In the genomic region with DNA sequence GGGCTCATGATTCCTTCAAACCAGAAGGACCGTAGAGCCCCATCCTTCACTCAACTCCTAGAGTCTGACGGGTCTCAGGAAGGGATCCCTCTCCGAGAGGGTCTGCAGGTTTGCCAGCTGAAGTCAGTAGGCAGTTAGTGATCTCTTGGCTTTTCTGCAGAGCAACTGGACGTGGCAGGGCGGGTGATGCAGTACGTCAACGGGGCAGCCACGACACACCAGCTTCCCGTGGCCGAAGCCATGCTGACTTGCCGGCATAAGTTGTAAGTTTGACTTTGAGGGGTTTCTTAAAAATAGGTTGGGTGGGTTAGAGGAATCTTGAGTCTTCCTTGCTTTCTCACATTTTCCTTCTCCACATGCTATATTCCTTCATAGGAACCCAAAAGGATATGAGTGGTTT, we compare ENCODE assay signal across 25 cellular contexts. TPM values are rescaled to one million over a fixed set of nuclear protein-coding genes. Genes with fewer than 3 reads are reported as not detected.
DNase-seq lines count a peak whose midpoint lies in the region; FAIRE-seq and TF ChIP-seq lines count a peak whose summit lies in the region.
"Had no signal": no experiment of that assay in that cellular context is flagged by ENCODE, and none has a peak within 500 bp of the region (broad histone marks: within the 10 kb centered on the region; RNA-seq: fewer than 3 reads in every experiment).

No MANE protein-coding gene starts in this region.

- no peaks in the 10 kb centered on the region for H3K27me3 Mint-ChIP-seq in T-helper 2 cell treated with Interferon-gamma antibody and Interleukin-4, amounts not matched to agents 5 μg/mL and 100 μg/mL, for 36 hours (ENCODE audit: low read depth)
- H3K27me3 Mint-ChIP-seq in activated naive CD4-positive, alpha-beta T cell treated with anti-CD3 and anti-CD28 coated beads, Interleukin-2, amount 50 U/mL, for 24 hours = no peaks in the 10 kb centered on the region
- H3K27me3 Mint-ChIP-seq: B cell had no signal

- H3K4me1 Mint-ChIP-seq in T-helper 2 cell treated with Interferon-gamma antibody and Interleukin-4, amounts not matched to agents 5 μg/mL and 100 μg/mL, for 36 hours (ENCODE audit: low read depth) = no peaks in the 10 kb centered on the region
- H3K4me1 Mint-ChIP-seq in activated naive CD4-positive, alpha-beta T cell treated with anti-CD3 and anti-CD28 coated beads, Interleukin-2, amount 50 U/mL, for 24 hours = no peaks in the 10 kb centered on the region
- H3K4me1 Mint-ChIP-seq: B cell had no signal

- H3K27me3 ChIP-seq in osteoblast (ENCODE audit: insufficient read depth, low read length) = no peaks in the 10 kb centered on the region

- no peaks in the 10 kb centered on the region for H3K9me3 Mint-ChIP-seq in T-helper 2 cell treated with Interferon-gamma antibody and Interleukin-4, amounts not matched to agents 5 μg/mL and 100 μg/mL, for 36 hours
- no peaks in the 10 kb centered on the region for H3K9me3 Mint-ChIP-seq in activated naive CD4-positive, alpha-beta T cell treated with anti-CD3 and anti-CD28 coated beads, Interleukin-2, amount 50 U/mL, for 24 hours

- no peaks in the 10 kb centered on the region for H3K9me3 ChIP-seq in osteoblast (ENCODE audit: low read depth, low read length)

- no peaks in the 10 kb centered on the region for H3K4me1 ChIP-seq in osteoblast (ENCODE audit: insufficient read depth, low read length)

- no peaks in the 10 kb centered on the region for H4K20me1 ChIP-seq in osteoblast (ENCODE audit: insufficient read depth, low read length)

- H3K4me2 ChIP-seq in osteoblast (ENCODE audit: insufficient read depth, low read length) = no peak overlapping the region

- H3K36me3 ChIP-seq in osteoblast (ENCODE audit: insufficient read depth, low read length) = peaks cover 66% of the 10 kb centered on the region

- no peak for TF ChIP-seq CTCF in osteoblast (IDR thresholded peaks at IDR 0.05; ENCODE audit: extremely low read depth, low read depth, low read length)

- FAIRE-seq in HTR-8/SVneo (lab: Jason Lieb, UNC) = peak; percentile 33
- FAIRE-seq: GM18507, H54, HepG2 had no signal

- peak overlapping the region; percentile 43 for H3K27ac Mint-ChIP-seq in T-helper 2 cell treated with Interferon-gamma antibody and Interleukin-4, amounts not matched to agents 5 μg/mL and 100 μg/mL, for 36 hours
- H3K27ac Mint-ChIP-seq in activated naive CD4-positive, alpha-beta T cell treated with anti-CD3 and anti-CD28 coated beads, Interleukin-2, amount 50 U/mL, for 24 hours = peak overlapping the region; percentile 63
- H3K27ac Mint-ChIP-seq: B cell had no signal

- in situ Hi-C loops in G401 (cut with HindIII; ENCODE audit: low sequenced_read_pairs) = no loop called here

- no peak overlapping the region for H2AFZ ChIP-seq in osteoblast (ENCODE audit: low read length)

- no peak overlapping the region for H3K4me3 Mint-ChIP-seq in T-helper 2 cell treated with Interferon-gamma antibody and Interleukin-4, amounts not matched to agents 5 μg/mL and 100 μg/mL, for 36 hours
- no peak overlapping the region for H3K4me3 Mint-ChIP-seq in activated naive CD4-positive, alpha-beta T cell treated with anti-CD3 and anti-CD28 coated beads, Interleukin-2, amount 50 U/mL, for 24 hours
- H3K4me3 Mint-ChIP-seq: B cell had no signal

- no peaks in the 10 kb centered on the region for H3K79me2 ChIP-seq in osteoblast (ENCODE audit: insufficient read depth, low read length)

- no peak overlapping the region for H3K4me3 ChIP-seq in osteoblast (ENCODE audit: insufficient read depth, low read length)

- no peak for DNase-seq in T-helper 2 cell treated with Interferon-gamma antibody and Interleukin-4, amounts not matched to agents 5 μg/mL and 100 μg/mL, for 36 hours (ENCODE audit: low spot score)
- no peak for DNase-seq in T-helper 2 cell
- no peak for DNase-seq in activated naive CD4-positive, alpha-beta T cell treated with Interleukin-2 at 50 U/mL for 16 hours
- DNase-seq in HTR-8/SVneo (ENCODE audit: insufficient read length, low spot score) = no peak
- peak; percentile 58 for DNase-seq in osteoblast (ENCODE audit: insufficient read length, low spot score, missing footprints)
- DNase-seq in G401 (ENCODE audit: low spot score) = no peak
- no peak for DNase-seq in central memory CD4-positive, alpha-beta T cell
- DNase-seq: DMS153, Karpas-422, NCI-H1092, NCI-H1417 treated with DMSO at 0.1 percent for 48 hours, NCI-H187, NCI-H2081 treated with DMSO at 0.1 percent for 48 hours, NCI-H2171, NCI-H226, NCI-H510A, NCI-H69, RPMI8226, SHP77 had no signal

- H3K36me3 Mint-ChIP-seq in T-helper 2 cell treated with Interferon-gamma antibody and Interleukin-4, amounts not matched to agents 5 μg/mL and 100 μg/mL, for 36 hours (ENCODE audit: low read depth) = peaks cover 30% of the 10 kb centered on the region
- peaks cover 14% of the 10 kb centered on the region for H3K36me3 Mint-ChIP-seq in activated naive CD4-positive, alpha-beta T cell treated with anti-CD3 and anti-CD28 coated beads, Interleukin-2, amount 50 U/mL, for 24 hours

- H3K27ac ChIP-seq in osteoblast (ENCODE audit: low read depth, low read length) = no peak overlapping the region
- H3K27ac ChIP-seq: 22Rv1 had no signal

RNA-seq across cellular contexts. Expression of a gene that starts 22.4 kb away (rescaled TPM):
- 21.7 and 33.9 TPM in 2 replicates for total RNA-seq in osteoblast
- total RNA-seq in G401 (2014; rRNA removed; shearing (Covaris generic)) = 17.2 and 18.3 TPM in 2 replicates

RNA-seq across cellular contexts. Expression of a gene that starts 33.3 kb away (rescaled TPM):
- 75.3 and 75.4 TPM in 2 replicates for total RNA-seq in osteoblast
- 67.8 and 81.8 TPM in 2 replicates for total RNA-seq in G401 (2014; rRNA removed; shearing (Covaris generic))

RNA-seq across cellular contexts. Expression of a gene that starts 42.8 kb away (rescaled TPM):
- under 0.01 TPM in 1 of 2 replicates, not detected in the other for total RNA-seq in osteoblast
- total RNA-seq in G401 (2014; rRNA removed; shearing (Covaris generic)) = 4.4 and 12.4 TPM in 2 replicates

RNA-seq across cellular contexts. Expression of a gene that starts 53.8 kb away (rescaled TPM):
- 165 and 182 TPM in 2 replicates for total RNA-seq in osteoblast
- total RNA-seq in G401 (2014; rRNA removed; shearing (Covaris generic)) = 106 and 113 TPM in 2 replicates

RNA-seq across cellular contexts. Expression of a gene that starts 56.6 kb away (rescaled TPM):
- total RNA-seq in osteoblast = 0.29 and 0.36 TPM in 2 replicates
- total RNA-seq in G401 (2014; rRNA removed; shearing (Covaris generic)) = 2.8 TPM in 1 of 2 replicates, not detected in the other
